Comparison of ENCODE assay signal across 19 cellular contexts in genomic region chr9:93286252-93287188, GRCh38.
A peak's percentile ranks its signal among the peaks of the same experiment; 100 is the strongest.
DNase-seq lines count a peak whose midpoint lies in the region; ATAC-seq and TF ChIP-seq lines count a peak whose summit lies in the region.
"Had no signal": no experiment of that assay in that cellular context is flagged by ENCODE, and none has a peak within 500 bp of the region (broad histone marks: within the 10 kb centered on the region; RNA-seq: fewer than 3 reads in every experiment).

No MANE protein-coding gene starts in this region.

- peak overlapping the region; percentile 98 for H3K27ac ChIP-seq in OCI-LY7 (ENCODE audit: low read depth, low read length, poor library complexity, severe bottlenecking)
- H3K27ac ChIP-seq: brain microvascular endothelial cell, dorsolateral prefrontal cortex, VCaP had no signal

- H3K27ac Mint-ChIP-seq in activated CD8-positive, alpha-beta T cell treated with anti-CD3 and anti-CD28 coated beads for 36 hours: no peak overlapping the region
- H3K27ac Mint-ChIP-seq: activated CD4-positive, alpha-beta memory T cell treated with anti-CD3 and anti-CD28 coated beads, Interleukin-2, amount 10 ng/mL, durations not matched to agents 7 days and 5 days; activated naive CD8-positive, alpha-beta T cell treated with anti-CD3 and anti-CD28 coated beads, Interleukin-2, amount 10 ng/mL, durations not matched to agents 7 days and 5 days; CD4-positive, alpha-beta T cell; natural killer cell treated with Interleukin-12 subunit alpha and Interleukin-12 subunit beta and Interleukin-15 and Interleukin-18, amount 100 ng/mL, for 72 hours had no signal

- DNase-seq in NCI-H345 treated with DMSO at 0.1 percent for 48 hours (lab: John Stamatoyannopoulos, UW; ENCODE audit: unreplicated experiment): peak; percentile 3
- DNase-seq in NCI-H345 (lab: John Stamatoyannopoulos, UW): no peak
- DNase-seq in NCI-H2107 treated with DMSO at 0.1 percent for 48 hours (lab: John Stamatoyannopoulos, UW; ENCODE audit: unreplicated experiment): peak; percentile 98
- peak; percentile 97 for DNase-seq in OCI-LY7 (ENCODE audit: low spot score)
- DNase-seq in activated CD8-positive, alpha-beta T cell treated with anti-CD3 and anti-CD28 coated beads for 36 hours: no peak
- no peak for DNase-seq in activated CD8-positive, alpha-beta memory T cell treated with anti-CD3 and anti-CD28 coated beads, Interleukin-2, amount 50 U/mL, for 4 hours
- no peak for DNase-seq in NCI-H2227 treated with DMSO at 0.1 percent for 48 hours (lab: John Stamatoyannopoulos, UW)
- DNase-seq: activated CD4-positive, alpha-beta memory T cell treated with anti-CD3 and anti-CD28 coated beads, Interleukin-2, amount 10 ng/mL, durations not matched to agents 7 days and 5 days; activated naive CD8-positive, alpha-beta T cell treated with anti-CD3 and anti-CD28 coated beads, Interleukin-2, amount 10 ng/mL, durations not matched to agents 7 days and 5 days; brain microvascular endothelial cell; CD4-positive, alpha-beta T cell; GF-D8; stimulated activated CD4-positive, alpha-beta T cell treated with anti-CD3 and anti-CD28 coated beads, Interleukin-12 subunit alpha, Interleukin-12 subunit beta, amount 100 ng/mL, for 4 hours; stimulated activated naive CD4-positive, alpha-beta T cell treated with Interleukin-2 at 50 U/mL for 16 hours had no signal

- H3K36me3 Mint-ChIP-seq in activated CD8-positive, alpha-beta T cell treated with anti-CD3 and anti-CD28 coated beads for 36 hours (ENCODE audit: low read depth): no peaks in the 10 kb centered on the region
- H3K36me3 Mint-ChIP-seq: activated naive CD8-positive, alpha-beta T cell treated with anti-CD3 and anti-CD28 coated beads, Interleukin-2, amount 10 ng/mL, durations not matched to agents 7 days and 5 days; natural killer cell treated with Interleukin-12 subunit alpha and Interleukin-12 subunit beta and Interleukin-15 and Interleukin-18, amount 100 ng/mL, for 72 hours had no signal

- peaks cover 65% of the 10 kb centered on the region for H3K36me3 ChIP-seq in OCI-LY7 (ENCODE audit: insufficient read depth, low read length)
- H3K36me3 ChIP-seq: brain microvascular endothelial cell had no signal

- CTCF ChIA-PET in OCI-LY7 (lab: Charles Lee; ENCODE audit: unreplicated experiment): interaction anchor here (0.9 to 2.9 kb wide), 4 partner anchors 18 to 192 kb away, joined by 3 to 8 read pairs (median 4); no protein-coding TSS in a partner anchor
- CTCF ChIA-PET in activated CD8-positive, alpha-beta T cell treated with anti-CD3 and anti-CD28 coated beads for 36 hours (lab: Charles Lee): interaction anchor here (2.7 kb wide), 1 partner anchor 178 kb away, joined by 7 read pairs; no protein-coding TSS in a partner anchor

- H2AFZ ChIP-seq in OCI-LY7 (ENCODE audit: low read length): no peak overlapping the region

- no peaks in the 10 kb centered on the region for H4K20me1 ChIP-seq in OCI-LY7 (ENCODE audit: insufficient read depth, low read length)

- POLR2A ChIA-PET in OCI-LY7 (lab: Charles Lee): interaction anchor here (0.5 to 6.8 kb wide), 8 partner anchors 8 to 1212 kb away, joined by 3 to 170 read pairs (median 4); no protein-coding TSS in a partner anchor
- POLR2A ChIA-PET in activated CD8-positive, alpha-beta T cell treated with anti-CD3 and anti-CD28 coated beads for 36 hours (lab: Charles Lee): no interaction called here

- BruUV-seq in OCI-LY7 (replicated peaks; lab: Mats Ljungman, UMichigan): TSS peak; percentile 48

- intact Hi-C loops in OCI-LY7 (cut with micrococcal nuclease; ENCODE audit: unreplicated experiment): loop anchor here (1.0 to 2.0 kb wide), 3 partner anchors 9 to 224 kb away; no protein-coding TSS in a partner anchor
- intact Hi-C loops in activated CD8-positive, alpha-beta T cell treated with anti-CD3 and anti-CD28 coated beads for 36 hours (cut with micrococcal nuclease): no loop called here

- H3K27me3 Mint-ChIP-seq in activated CD8-positive, alpha-beta T cell treated with anti-CD3 and anti-CD28 coated beads for 36 hours: peaks cover 3% of the 10 kb centered on the region

- no peaks in the 10 kb centered on the region for H3K4me1 Mint-ChIP-seq in activated CD8-positive, alpha-beta T cell treated with anti-CD3 and anti-CD28 coated beads for 36 hours (ENCODE audit: low read depth)
- H3K4me1 Mint-ChIP-seq: activated CD4-positive, alpha-beta memory T cell treated with anti-CD3 and anti-CD28 coated beads, Interleukin-2, amount 10 ng/mL, durations not matched to agents 7 days and 5 days; activated naive CD8-positive, alpha-beta T cell treated with anti-CD3 and anti-CD28 coated beads, Interleukin-2, amount 10 ng/mL, durations not matched to agents 7 days and 5 days had no signal

- peak overlapping the region; percentile 71 for H3K4me2 ChIP-seq in OCI-LY7 (ENCODE audit: low read length)

- peaks cover 37% of the 10 kb centered on the region for H3K9me3 ChIP-seq in OCI-LY7 (ENCODE audit: low read length)

- H3K9me2 ChIP-seq in OCI-LY7 (ENCODE audit: insufficient read depth, low read length): no peaks in the 10 kb centered on the region

- peak overlapping the region; percentile 42 for H3K4me3 ChIP-seq in OCI-LY7 (ENCODE audit: low read depth, low read length, poor library complexity, severe bottlenecking)
- H3K4me3 ChIP-seq: dorsolateral prefrontal cortex, lung had no signal

- H3K79me2 ChIP-seq in OCI-LY7 (ENCODE audit: insufficient read depth, low read depth, low read length): no peaks in the 10 kb centered on the region

- peaks cover 98% of the 10 kb centered on the region for H3K4me1 ChIP-seq in OCI-LY7 (ENCODE audit: insufficient read depth, low read length, poor library complexity, severe bottlenecking)

- no peak overlapping the region for H3K4me3 Mint-ChIP-seq in activated CD8-positive, alpha-beta T cell treated with anti-CD3 and anti-CD28 coated beads for 36 hours
- H3K4me3 Mint-ChIP-seq: activated CD4-positive, alpha-beta memory T cell treated with anti-CD3 and anti-CD28 coated beads, Interleukin-2, amount 10 ng/mL, durations not matched to agents 7 days and 5 days; activated naive CD8-positive, alpha-beta T cell treated with anti-CD3 and anti-CD28 coated beads, Interleukin-2, amount 10 ng/mL, durations not matched to agents 7 days and 5 days; CD4-positive, alpha-beta T cell; natural killer cell treated with Interleukin-12 subunit alpha and Interleukin-12 subunit beta and Interleukin-15 and Interleukin-18, amount 100 ng/mL, for 72 hours had no signal

- ATAC-seq in activated CD8-positive, alpha-beta T cell treated with anti-CD3 and anti-CD28 coated beads for 36 hours: no peak
- ATAC-seq in GM18519 (IDR thresholded peaks at IDR 0.05; ENCODE audit: low FRiP score, unreplicated experiment): no peak
- ATAC-seq: natural killer cell treated with Interleukin-12 subunit alpha and Interleukin-12 subunit beta and Interleukin-15 and Interleukin-18, amount 100 ng/mL, for 72 hours had no signal

- no peaks in the 10 kb centered on the region for H3K9me3 Mint-ChIP-seq in activated CD8-positive, alpha-beta T cell treated with anti-CD3 and anti-CD28 coated beads for 36 hours
- H3K9me3 Mint-ChIP-seq: activated CD4-positive, alpha-beta memory T cell treated with anti-CD3 and anti-CD28 coated beads, Interleukin-2, amount 10 ng/mL, durations not matched to agents 7 days and 5 days; activated naive CD8-positive, alpha-beta T cell treated with anti-CD3 and anti-CD28 coated beads, Interleukin-2, amount 10 ng/mL, durations not matched to agents 7 days and 5 days; natural killer cell treated with Interleukin-12 subunit alpha and Interleukin-12 subunit beta and Interleukin-15 and Interleukin-18, amount 100 ng/mL, for 72 hours had no signal

- TF ChIP-seq CTCF in OCI-LY7 (conservative IDR thresholded peaks at IDR 0.05; ENCODE audit: low read length): no peak
- TF ChIP-seq CTCF in activated CD8-positive, alpha-beta T cell treated with anti-CD3 and anti-CD28 coated beads for 36 hours (IDR thresholded peaks at IDR 0.05): no peak

Comparison
In these comparisons a context has a peak if more than half of its experiments do, and no peak if none do; other contexts are left out.
1. DNase-seq: peak in NCI-H345 treated with DMSO at 0.1 percent for 48 hours (single experiment), NCI-H2107 treated with DMSO at 0.1 percent for 48 hours (single experiment) and OCI-LY7 (single experiment); none in NCI-H345 (single experiment), activated CD8-positive, alpha-beta T cell treated with anti-CD3 and anti-CD28 coated beads for 36 hours (single experiment), activated CD8-positive, alpha-beta memory T cell treated with anti-CD3 and anti-CD28 coated beads, Interleukin-2, amount 50 U/mL, for 4 hours (single experiment) and NCI-H2227 treated with DMSO at 0.1 percent for 48 hours (single experiment).